ENCODE assay signal across 19 cellular contexts in the genomic region with DNA sequence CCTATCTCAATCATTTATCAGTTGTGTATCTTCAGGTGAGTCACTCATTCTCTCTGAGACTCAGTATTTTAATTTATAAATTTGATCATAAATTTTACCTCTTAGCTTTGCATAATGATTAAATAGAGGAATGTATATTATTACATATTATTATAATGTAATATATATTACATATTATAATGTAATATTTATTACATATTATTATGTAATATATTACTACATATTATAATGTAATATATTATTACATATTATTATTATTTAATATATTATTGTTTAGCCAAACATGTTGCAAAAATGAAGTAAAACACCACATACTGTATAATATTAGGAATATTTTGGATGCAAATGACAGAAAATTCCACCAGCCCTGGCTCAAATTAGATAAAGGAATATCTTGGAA.
DNase-seq lines count a peak whose midpoint lies in the region; ATAC-seq, FAIRE-seq and TF ChIP-seq lines count a peak whose summit lies in the region.
"Had no signal": no experiment of that assay in that cellular context is flagged by ENCODE, and none has a peak within 500 bp of the region (broad histone marks: within the 10 kb centered on the region; RNA-seq: fewer than 3 reads in every experiment).

No MANE protein-coding gene starts in this region.

- no peaks in the 10 kb centered on the region for H3K9me3 Mint-ChIP-seq in WTC11
- H3K9me3 Mint-ChIP-seq: CD4-positive, alpha-beta memory T cell; GM23338; H9; HFFc6 had no signal

- no peak overlapping the region for H3K4me3 Mint-ChIP-seq in WTC11
- H3K4me3 Mint-ChIP-seq: CD4-positive, alpha-beta memory T cell; GM23338; H9; HFFc6 had no signal

- H3K36me3 Mint-ChIP-seq in WTC11: no peaks in the 10 kb centered on the region
- H3K36me3 Mint-ChIP-seq: CD4-positive, alpha-beta memory T cell had no signal

- H3K9me3 ChIP-seq in kidney (ENCODE audit: control insufficient read depth in 1 of 2, low read length in 2 of 2) (no peaks in the 10 kb centered on the region), stomach (no peaks in the 10 kb centered on the region)

- H3K27ac Mint-ChIP-seq in WTC11: no peak overlapping the region
- H3K27ac Mint-ChIP-seq: CD4-positive, alpha-beta memory T cell; GM23338; H9; HFFc6 had no signal

- no peak overlapping the region for H3K9ac ChIP-seq in kidney (ENCODE audit: low read length in 2 of 2)

- POLR2A ChIA-PET in WTC11 (lab: Charles Lee) (no interaction called here), GM10248 (lab: Yijun Ruan, JAX) (interaction anchor here (0.6 kb wide), 1 partner anchor 9 kb away, joined by 5 read pairs; no protein-coding TSS in a partner anchor)

- TF ChIP-seq CTCF in WTC11 (IDR thresholded peaks at IDR 0.05) (no peak), kidney (IDR thresholded peaks at IDR 0.05; ENCODE audit: borderline replicate concordance, extremely low read depth, insufficient read depth) (no peak), GM10248 (IDR thresholded peaks at IDR 0.05; ENCODE audit: control extremely low read depth, extremely low read depth, low read depth, missing control alignments) (no peak), stomach (IDR thresholded peaks at IDR 0.05) (no peak)

- FAIRE-seq in G401.6 (lab: Jason Lieb, UNC): peak; percentile 83
- peak; percentile 78 for FAIRE-seq in kidney (lab: Jason Lieb, UNC)
- FAIRE-seq: GM12891, GM18507 had no signal

- no peak overlapping the region for H3K4me3 ChIP-seq in kidney (ENCODE audit: low read length in 2 of 2)
- no peak overlapping the region for H3K4me3 ChIP-seq in stomach
- H3K4me3 ChIP-seq: GM23338 had no signal

- H3K27me3 Mint-ChIP-seq in WTC11 (ENCODE audit: low read depth): no peaks in the 10 kb centered on the region; the same call in 1 of the 2 replicates

- H3K4me1 Mint-ChIP-seq in WTC11: peaks cover 25% of the 10 kb centered on the region
- H3K4me1 Mint-ChIP-seq: CD4-positive, alpha-beta memory T cell had no signal

- DNase-seq in WTC11 (ENCODE audit: low spot score) (no peak), kidney (no peak), LoVo (ENCODE audit: low spot score) (no peak), GM10248 (ENCODE audit: extremely low spot score) (no peak), stomach (no peak)
- DNase-seq: 8988T; C1 segment of cervical spinal cord; Calu3; CD4-positive, alpha-beta memory T cell; COR-L47; DMS153; DND-41; GDM1; H9; HFFc6 had no signal

- no peaks in the 10 kb centered on the region for H3K36me3 ChIP-seq in kidney (ENCODE audit: control insufficient read depth in 1 of 2, insufficient read depth in 2 of 2, low read length in 2 of 2)
- no peaks in the 10 kb centered on the region for H3K36me3 ChIP-seq in stomach

- H3K27me3 ChIP-seq in stomach: no peaks in the 10 kb centered on the region

- ATAC-seq in WTC11: no peak
- ATAC-seq: GM23338 had no signal

- H3K27ac ChIP-seq in kidney (ENCODE audit: low read depth in 2 of 2, low read length in 2 of 2): no peak overlapping the region
- H3K27ac ChIP-seq in stomach: no peak overlapping the region

- H3K4me1 ChIP-seq in kidney (ENCODE audit: control insufficient read depth in 1 of 2, insufficient read depth in 1 of 2, low read depth in 1 of 2, low read length in 2 of 2): no peaks in the 10 kb centered on the region
- peaks cover 0 to 15% (median 8%) of the 10 kb centered on the region in 4 donors for H3K4me1 ChIP-seq in stomach

- TF ChIP-seq POLR2A in stomach (IDR thresholded peaks at IDR 0.05): no peak

- intact Hi-C loops in kidney (cut with DNase I): loop anchor here (10.0 kb wide), 1 partner anchor 477 kb away; no protein-coding TSS in a partner anchor
- intact Hi-C loops in stomach (cut with DNase I; ENCODE audit: low total_unique reads): loop anchor here (10.0 kb wide), 2 partner anchors 57 to 467 kb away; no protein-coding TSS in a partner anchor

- TF ChIP-seq EP300 in stomach (IDR thresholded peaks at IDR 0.05): no peak

- CTCF ChIA-PET in WTC11 (lab: Charles Lee) (no interaction called here), GM10248 (lab: Yijun Ruan, JAX) (interaction anchor here (1.1 to 3.0 kb wide), 2 partner anchors 11 to 476 kb away, joined by 4 to 21 read pairs; no protein-coding TSS in a partner anchor)

TF ChIP-seq in WTC11, 78 proteins besides CTCF, POLR2A, EP300 and RAD21:
- peak; percentile 97 for TF ChIP-seq HMGA2 (CRISPR knock-in tag; IDR thresholded peaks at IDR 0.05)
- TF ChIP-seq CREM (CRISPR knock-in tag; IDR thresholded peaks at IDR 0.05): no peak
- TF ChIP-seq TEAD4 (CRISPR knock-in tag; IDR thresholded peaks at IDR 0.05): no peak
